25 cellular contexts compared by ENCODE assay signal in the genomic region with DNA sequence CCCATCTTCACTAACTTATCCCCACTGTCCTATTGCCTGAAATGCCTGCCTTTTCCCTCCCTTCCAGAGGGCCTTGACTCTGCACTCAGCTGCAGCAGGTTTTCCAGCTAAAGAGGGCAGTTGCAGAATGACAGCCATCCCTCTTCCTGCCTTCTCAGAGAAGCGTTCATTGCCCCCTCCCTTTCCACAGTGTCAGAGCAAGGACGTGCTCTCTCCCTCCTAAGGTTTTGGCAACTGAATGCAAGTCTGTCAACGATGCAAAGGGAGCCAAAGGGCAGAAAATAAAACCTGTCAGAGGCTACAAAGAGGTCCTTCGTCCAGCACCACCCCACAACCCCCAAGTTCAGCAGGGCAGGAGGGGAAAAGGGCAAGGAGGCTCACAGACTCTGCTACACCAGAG.
"Had no signal": no experiment of that assay in that cellular context is flagged by ENCODE, and none has a peak within 500 bp of the region (broad histone marks: within the 10 kb centered on the region; RNA-seq: fewer than 3 reads in every experiment).

No MANE protein-coding gene starts in this region.

- H3K4me3 ChIP-seq: adrenal gland, SK-N-MC had no signal

- H3K27ac ChIP-seq: adrenal gland, SK-N-MC had no signal

- H3K36me3 ChIP-seq: adrenal gland had no signal

- H3K9me3 ChIP-seq: adrenal gland had no signal

- DNase-seq: activated CD4-positive, alpha-beta memory T cell treated with anti-CD3 and anti-CD28 coated beads, Interleukin-2, amount 10 ng/mL, durations not matched to agents 7 days and 5 days; activated CD4-positive, alpha-beta T cell treated with anti-CD3 and anti-CD28 coated beads, Interleukin-2, amount 10 ng/mL, durations not matched to agents 7 days and 5 days; activated CD4-positive, CD25-positive, alpha-beta regulatory T cell; activated naive CD4-positive, alpha-beta T cell treated with anti-CD3 and anti-CD28 coated beads, Interleukin-2, amount 50 U/mL, for 16 hours; activated naive CD8-positive, alpha-beta T cell treated with anti-CD3 and anti-CD28 coated beads, Interleukin-2, amount 10 ng/mL, durations not matched to agents 7 days and 5 days; activated T-cell treated with anti-CD3 and anti-CD28 coated beads for 4 hours; activated T-cell treated with anti-CD3 and anti-CD28 coated beads, Interleukin-2, amount 50 U/mL, for 48 hours; adrenal gland; anterior cingulate cortex; MM.1S; NCI-H1105; NCI-H1436; NCI-H1694 treated with DMSO at 0.1 percent for 48 hours; NCI-H2029 treated with DMSO at 0.1 percent for 48 hours; NCI-H345; NCI-H510A; NCI-H526 treated with DMSO at 0.1 percent for 48 hours; SIG-M5; T-cell; T-helper 2 cell; T1000 had no signal

- H3K27me3 ChIP-seq: adrenal gland had no signal

- FAIRE-seq: bronchial epithelial cell, RCC 7860, TTC549 had no signal

- H3K4me1 ChIP-seq: adrenal gland had no signal

- ATAC-seq: T-cell had no signal
